Comparison of ENCODE assay signal across 28 cellular contexts in genomic region chr1:184641894-184642293, GRCh38.
"Had no signal": no experiment of that assay in that cellular context is flagged by ENCODE, and none has a peak within 500 bp of the region (broad histone marks: within the 10 kb centered on the region; RNA-seq: fewer than 3 reads in every experiment).

No MANE protein-coding gene starts in this region.

- ATAC-seq: activated CD8-positive, alpha-beta T cell treated with anti-CD3 and anti-CD28 coated beads for 36 hours; activated T-cell treated with anti-CD3 and anti-CD28 coated beads, Interleukin-2, amount 50 U/mL, for 4 hours; activated T-helper 17 cell treated with anti-CD3 and anti-CD28 coated beads, Interleukin-2, amount 50 U/mL, for 72 hours; effector memory CD8-positive, alpha-beta T cell; gastroesophageal sphincter; WTC11 had no signal

- H3K9me3 ChIP-seq: ascending aorta, breast epithelium, colonic mucosa, esophagus squamous epithelium, gastroesophageal sphincter, heart right ventricle had no signal

- H3K27ac ChIP-seq: ascending aorta, breast epithelium, cardiac muscle cell, colonic mucosa, dorsolateral prefrontal cortex, esophagus squamous epithelium, gastroesophageal sphincter, heart right ventricle had no signal

- H3K27me3 ChIP-seq: ascending aorta, breast epithelium, cardiac muscle cell, colonic mucosa, dorsolateral prefrontal cortex, esophagus squamous epithelium, gastroesophageal sphincter, heart right ventricle had no signal

- H3K36me3 ChIP-seq: ascending aorta, breast epithelium, cardiac muscle cell, colonic mucosa, esophagus squamous epithelium, gastroesophageal sphincter, heart right ventricle had no signal

- H3K4me3 ChIP-seq: ascending aorta, breast epithelium, cardiac muscle cell, colonic mucosa, dorsolateral prefrontal cortex, esophagus squamous epithelium, gastroesophageal sphincter, heart right ventricle had no signal

- DNase-seq: activated CD4-positive, alpha-beta T cell treated with anti-CD3 and anti-CD28 coated beads for 1 hour; activated CD4-positive, alpha-beta T cell treated with anti-CD3 and anti-CD28 coated beads for 4 hours; activated CD4-positive, alpha-beta T cell treated with anti-CD3 and anti-CD28 coated beads, Interleukin-2, amount 50 U/mL, for 1 hour; activated CD4-positive, alpha-beta T cell treated with anti-CD3 and anti-CD28 coated beads, Interleukin-2, amount 50 U/mL, for 48 hours; activated CD8-positive, alpha-beta memory T cell treated with anti-CD3 and anti-CD28 coated beads for 24 hours; activated CD8-positive, alpha-beta T cell treated with anti-CD3 and anti-CD28 coated beads for 36 hours; activated effector memory CD4-positive, alpha-beta T cell treated with Interleukin-2 at 50 U/mL for 16 hours; activated gamma-delta T cell treated with Interleukin-2 at 50 U/mL for 16 hours; activated naive CD4-positive, alpha-beta T cell treated with anti-CD3 and anti-CD28 coated beads, Interleukin-2, amount 50 U/mL, for 16 hours; activated naive CD4-positive, alpha-beta T cell treated with Interleukin-2 at 50 U/mL for 16 hours; activated T-cell treated with anti-CD3 and anti-CD28 coated beads, Interleukin-2, amount 50 U/mL, for 4 hours; central memory CD4-positive, alpha-beta T cell; cerebellar nuclear complex; colonic mucosa; dorsolateral prefrontal cortex; effector CD4-positive, alpha-beta T cell; effector memory CD8-positive, alpha-beta T cell; erythroblast; esophagus squamous epithelium; foreskin melanocyte; heart right ventricle; T-helper 2 cell had no signal

- H3K4me1 ChIP-seq: breast epithelium, colonic mucosa, esophagus squamous epithelium had no signal
